1 cellular context compared by ENCODE assay signal in the genomic region with DNA sequence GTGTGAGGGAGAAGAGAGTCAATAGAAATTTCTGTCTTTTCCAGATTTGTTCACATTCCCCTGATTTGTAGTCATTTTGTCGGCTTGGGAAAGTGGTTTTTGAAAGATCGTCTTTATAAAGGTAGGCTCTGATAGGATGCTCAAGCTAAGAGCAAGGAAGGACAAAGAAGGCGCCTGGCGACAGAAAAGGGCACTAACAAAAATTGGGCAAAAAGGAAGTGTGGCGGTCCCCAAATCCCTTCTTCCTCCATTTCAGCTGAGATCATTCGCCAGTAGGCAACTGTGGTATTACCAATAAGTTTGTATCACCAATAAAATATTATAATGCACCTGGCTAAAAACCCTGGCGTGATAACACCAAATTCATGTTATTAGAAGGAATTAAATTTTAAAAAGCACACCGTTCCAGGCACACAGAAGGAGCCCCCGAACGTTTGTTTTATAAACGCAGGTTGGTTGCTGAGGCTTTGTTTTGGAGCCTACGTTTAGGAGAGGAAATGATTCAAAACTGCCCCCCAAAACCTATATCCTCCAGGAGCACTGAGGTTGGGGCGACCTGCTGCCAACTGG.
A peak's percentile ranks its signal among the peaks of the same experiment; 100 is the strongest.
TF ChIP-seq lines count a peak whose summit lies in the region.

No MANE protein-coding gene starts in this region.

TF ChIP-seq in K562, 482 proteins besides CTCF, POLR2A, EP300 and RAD21 (continued from another document):
- TF ChIP-seq MTA2 (IDR thresholded peaks at IDR 0.05; ENCODE audit: low read depth) (peak; percentile 5; the same call in 1 of the 2 replicates), NFRKB (IDR thresholded peaks at IDR 0.05; ENCODE audit: low read depth) (peak; percentile 24; the same call in 1 of the 2 replicates), GTF2E2 (tag; IDR thresholded peaks at IDR 0.05) (0 out of 2 replicates have a peak, but pooled peaks have one; percentile 63), TCFL5 (CRISPR knock-in tag; conservative IDR thresholded peaks at IDR 0.05) (no peak)
- TF ChIP-seq, protein P1, sequence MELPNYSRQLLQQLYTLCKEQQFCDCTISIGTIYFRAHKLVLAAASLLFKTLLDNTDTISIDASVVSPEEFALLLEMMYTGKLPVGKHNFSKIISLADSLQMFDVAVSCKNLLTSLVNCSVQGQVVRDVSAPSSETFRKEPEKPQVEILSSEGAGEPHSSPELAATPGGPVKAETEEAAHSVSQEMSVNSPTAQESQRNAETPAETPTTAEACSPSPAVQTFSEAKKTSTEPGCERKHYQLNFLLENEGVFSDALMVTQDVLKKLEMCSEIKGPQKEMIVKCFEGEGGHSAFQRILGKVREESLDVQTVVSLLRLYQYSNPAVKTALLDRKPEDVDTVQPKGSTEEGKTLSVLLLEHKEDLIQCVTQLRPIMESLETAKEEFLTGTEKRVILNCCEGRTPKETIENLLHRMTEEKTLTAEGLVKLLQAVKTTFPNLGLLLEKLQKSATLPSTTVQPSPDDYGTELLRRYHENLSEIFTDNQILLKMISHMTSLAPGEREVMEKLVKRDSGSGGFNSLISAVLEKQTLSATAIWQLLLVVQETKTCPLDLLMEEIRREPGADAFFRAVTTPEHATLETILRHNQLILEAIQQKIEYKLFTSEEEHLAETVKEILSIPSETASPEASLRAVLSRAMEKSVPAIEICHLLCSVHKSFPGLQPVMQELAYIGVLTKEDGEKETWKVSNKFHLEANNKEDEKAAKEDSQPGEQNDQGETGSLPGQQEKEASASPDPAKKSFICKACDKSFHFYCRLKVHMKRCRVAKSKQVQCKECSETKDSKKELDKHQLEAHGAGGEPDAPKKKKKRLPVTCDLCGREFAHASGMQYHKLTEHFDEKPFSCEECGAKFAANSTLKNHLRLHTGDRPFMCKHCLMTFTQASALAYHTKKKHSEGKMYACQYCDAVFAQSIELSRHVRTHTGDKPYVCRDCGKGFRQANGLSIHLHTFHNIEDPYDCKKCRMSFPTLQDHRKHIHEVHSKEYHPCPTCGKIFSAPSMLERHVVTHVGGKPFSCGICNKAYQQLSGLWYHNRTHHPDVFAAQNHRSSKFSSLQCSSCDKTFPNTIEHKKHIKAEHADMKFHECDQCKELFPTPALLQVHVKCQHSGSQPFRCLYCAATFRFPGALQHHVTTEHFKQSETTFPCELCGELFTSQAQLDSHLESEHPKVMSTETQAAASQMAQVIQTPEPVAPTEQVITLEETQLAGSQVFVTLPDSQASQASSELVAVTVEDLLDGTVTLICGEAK (IDR thresholded peaks at IDR 0.05) = peak; percentile 22; the same call in 1 of the 2 replicates
- TF ChIP-seq, protein P1 (CRISPR knock-in tag; IDR thresholded peaks at IDR 0.05) = no peak
